ENCODE assay signal across 22 cellular contexts in genomic region chr4:119084503-119084902, GRCh38. TPM values are rescaled to one million over a fixed set of nuclear protein-coding genes. Genes with fewer than 3 reads are reported as not detected.
"Had no signal": no experiment of that assay in that cellular context is flagged by ENCODE, and none has a peak within 500 bp of the region (broad histone marks: within the 10 kb centered on the region; RNA-seq: fewer than 3 reads in every experiment).

No MANE protein-coding gene starts in this region.

- H3K27me3 Mint-ChIP-seq: stimulated activated memory B cell treated with anti-CD40 and anti-IgM and Interleukin-4, amounts not matched to agents 10 μg/mL and 1 μg/mL and 100 μg/mL, for 72 hours; type B pancreatic cell had no signal

- H3K27ac ChIP-seq: dorsolateral prefrontal cortex, lower lobe of right lung, prostate gland, right atrium auricular region, testis, tibial artery had no signal

- H3K4me3 Mint-ChIP-seq: mesothelial cell of epicardium; naive thymus-derived CD8-positive, alpha-beta T cell; nephron progenitor cell; stimulated activated memory B cell treated with anti-CD40 and anti-IgM and Interleukin-4, amounts not matched to agents 10 μg/mL and 1 μg/mL and 100 μg/mL, for 72 hours; type B pancreatic cell had no signal

- DNase-seq: dorsolateral prefrontal cortex; effector CD4-positive, alpha-beta T cell; left ventricle myocardium superior; lower lobe of right lung; mucosa of descending colon; naive thymus-derived CD8-positive, alpha-beta T cell; nephron progenitor cell; nucleus accumbens; stimulated activated CD4-positive, alpha-beta T cell treated with anti-CD3 and anti-CD28 coated beads, Interleukin-2, amount 100 ng/mL, for 24 hours; stimulated activated CD4-positive, alpha-beta T cell treated with anti-CD3 and anti-CD28 coated beads, Interleukin-4, amount 100 ng/mL, for 4 hours; stimulated activated naive CD8-positive, alpha-beta T cell treated with anti-CD3 and anti-CD28 coated beads, Interleukin-15, Interleukin-2, amounts not matched to agents 100 U/mL and 50 U/mL, for 24 hours; substantia nigra; testis; tibial artery had no signal

- H3K27ac Mint-ChIP-seq: mesothelial cell of epicardium; naive thymus-derived CD8-positive, alpha-beta T cell; nephron progenitor cell; stimulated activated memory B cell treated with anti-CD40 and anti-IgM and Interleukin-4, amounts not matched to agents 10 μg/mL and 1 μg/mL and 100 μg/mL, for 72 hours; type B pancreatic cell had no signal

- H3K27me3 ChIP-seq: dorsolateral prefrontal cortex, right atrium auricular region, testis, tibial artery had no signal

- ATAC-seq: left ventricle myocardium superior; lower lobe of right lung; mucosa of descending colon; naive thymus-derived CD8-positive, alpha-beta T cell; sciatic nerve; stimulated activated memory B cell treated with anti-CD40 and anti-IgM and Interleukin-4, amounts not matched to agents 10 μg/mL and 1 μg/mL and 100 μg/mL, for 72 hours; stimulated activated naive CD8-positive, alpha-beta T cell treated with anti-CD3 and anti-CD28 coated beads, Interleukin-15, Interleukin-2, amounts not matched to agents 100 U/mL and 50 U/mL, for 24 hours had no signal

- H3K4me1 ChIP-seq: lower lobe of right lung, prostate gland, testis, tibial artery had no signal

- H3K4me3 ChIP-seq: dorsolateral prefrontal cortex, lower lobe of right lung, mucosa of descending colon, prostate gland, right atrium auricular region, testis, tibial artery had no signal

- H3K9me3 ChIP-seq: lower lobe of right lung, mucosa of descending colon, prostate gland, right atrium auricular region, testis, tibial artery had no signal

- H3K36me3 ChIP-seq: lower lobe of right lung, prostate gland, right atrium auricular region, tibial artery had no signal

- H3K4me1 Mint-ChIP-seq: naive thymus-derived CD8-positive, alpha-beta T cell had no signal

- H3K36me3 Mint-ChIP-seq: mesothelial cell of epicardium; naive thymus-derived CD8-positive, alpha-beta T cell; stimulated activated memory B cell treated with anti-CD40 and anti-IgM and Interleukin-4, amounts not matched to agents 10 μg/mL and 1 μg/mL and 100 μg/mL, for 72 hours; type B pancreatic cell had no signal

RNA-seq across cellular contexts. Expression of gene MYOZ2, which starts 51.1 kb away (rescaled TPM):
- total RNA-seq: lower lobe of right lung; naive thymus-derived CD8-positive, alpha-beta T cell; osteocyte had no signal
- polyA plus RNA-seq: keratinocyte; naive thymus-derived CD8-positive, alpha-beta T cell had no signal
